In genomic region chr18:22839488-22839930, GRCh38 we compare ENCODE assay signal across 1 cellular context.
TF ChIP-seq lines count a peak whose summit lies in the region.

No MANE protein-coding gene starts in this region.

TF ChIP-seq in IMR-90, 13 proteins besides CTCF, POLR2A, EP300 and RAD21 (continued from another document):
- TF ChIP-seq FOS (IDR thresholded peaks at IDR 0.05; ENCODE audit: low read depth, low read length) (no peak), MAFK (IDR thresholded peaks at IDR 0.05; ENCODE audit: low read depth, low read length) (no peak), SMC3 (IDR thresholded peaks at IDR 0.05; ENCODE audit: low read depth, low read length) (no peak), BHLHE40 (IDR thresholded peaks at IDR 0.05; ENCODE audit: low read depth, low read length) (no peak), MXI1 (IDR thresholded peaks at IDR 0.05; ENCODE audit: borderline replicate concordance, low read depth, low read length) (no peak), MAZ (IDR thresholded peaks at IDR 0.05; ENCODE audit: borderline replicate concordance, low read depth, low read length) (no peak), ELK1 (IDR thresholded peaks at IDR 0.05; ENCODE audit: borderline replicate concordance, low read depth, low read length) (no peak), CEBPB (IDR thresholded peaks at IDR 0.05; ENCODE audit: low read depth, low read length) (no peak)
